ENCODE assay signal across 2 cellular contexts in the genomic region with DNA sequence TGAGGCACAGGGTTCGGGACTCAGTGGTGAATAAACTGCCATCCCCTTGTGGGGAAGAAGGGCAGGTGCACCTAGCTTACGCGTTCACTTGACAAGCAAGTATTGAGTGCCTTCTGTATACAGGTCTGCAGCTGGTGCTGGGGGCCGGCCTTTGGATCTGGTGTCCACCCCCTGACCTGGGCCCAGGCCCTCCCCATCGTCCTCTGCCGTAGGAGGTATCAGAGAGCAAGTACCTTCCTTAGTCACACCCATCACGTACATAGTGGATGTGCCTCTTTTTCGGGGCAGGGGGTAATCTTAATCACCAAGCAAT.
TF ChIP-seq lines count a peak whose summit lies in the region.

No MANE protein-coding gene starts in this region.

TF ChIP-seq in IMR-90, 13 proteins besides CTCF, POLR2A, EP300 and RAD21:
- TF ChIP-seq RFX5 (IDR thresholded peaks at IDR 0.05; ENCODE audit: low read depth, low read length) (no peak), MAFK (IDR thresholded peaks at IDR 0.05; ENCODE audit: low read depth, low read length) (no peak), NFE2L2 (IDR thresholded peaks at IDR 0.05; ENCODE audit: low read depth, low read length) (no peak), CHD1 (IDR thresholded peaks at IDR 0.05; ENCODE audit: low read depth, low read length) (no peak), CEBPB (IDR thresholded peaks at IDR 0.05; ENCODE audit: low read depth, low read length) (no peak), BHLHE40 (IDR thresholded peaks at IDR 0.05; ENCODE audit: low read depth, low read length) (no peak), SMC3 (IDR thresholded peaks at IDR 0.05; ENCODE audit: low read depth, low read length) (no peak), RCOR1 (IDR thresholded peaks at IDR 0.05; ENCODE audit: insufficient replicate concordance, low read length) (no peak), MXI1 (IDR thresholded peaks at IDR 0.05; ENCODE audit: borderline replicate concordance, low read depth, low read length) (no peak), MAZ (IDR thresholded peaks at IDR 0.05; ENCODE audit: borderline replicate concordance, low read depth, low read length) (no peak)
- TF ChIP-seq, protein P1, sequence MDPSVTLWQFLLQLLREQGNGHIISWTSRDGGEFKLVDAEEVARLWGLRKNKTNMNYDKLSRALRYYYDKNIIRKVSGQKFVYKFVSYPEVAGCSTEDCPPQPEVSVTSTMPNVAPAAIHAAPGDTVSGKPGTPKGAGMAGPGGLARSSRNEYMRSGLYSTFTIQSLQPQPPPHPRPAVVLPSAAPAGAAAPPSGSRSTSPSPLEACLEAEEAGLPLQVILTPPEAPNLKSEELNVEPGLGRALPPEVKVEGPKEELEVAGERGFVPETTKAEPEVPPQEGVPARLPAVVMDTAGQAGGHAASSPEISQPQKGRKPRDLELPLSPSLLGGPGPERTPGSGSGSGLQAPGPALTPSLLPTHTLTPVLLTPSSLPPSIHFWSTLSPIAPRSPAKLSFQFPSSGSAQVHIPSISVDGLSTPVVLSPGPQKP (IDR thresholded peaks at IDR 0.05; ENCODE audit: borderline replicate concordance, low read depth, low read length), result no peak

TF ChIP-seq in HepG2, 621 proteins besides CTCF, POLR2A, EP300 and RAD21:
- TF ChIP-seq SP2 (CRISPR knock-in tag; IDR thresholded peaks at IDR 0.05) (no peak), ZKSCAN8 (CRISPR knock-in tag; IDR thresholded peaks at IDR 0.05; ENCODE audit: borderline replicate concordance) (peak; percentile 83)
